31 cellular contexts compared by ENCODE assay signal in genomic region chr2:168782271-168782670, GRCh38. TPM values are rescaled to one million over a fixed set of nuclear protein-coding genes. Genes with fewer than 3 reads are reported as not detected.
"Had no signal": no experiment of that assay in that cellular context is flagged by ENCODE, and none has a peak within 500 bp of the region (broad histone marks: within the 10 kb centered on the region; RNA-seq: fewer than 3 reads in every experiment).

No MANE protein-coding gene starts in this region.

- H3K27ac Mint-ChIP-seq: naive thymus-derived CD8-positive, alpha-beta T cell; natural killer cell treated with Interleukin-12 subunit alpha and Interleukin-12 subunit beta and Interleukin-15 and Interleukin-18, amount 100 ng/mL, for 72 hours; nephron progenitor cell; progenitor cell of endocrine pancreas; stimulated activated memory B cell treated with anti-CD40 and anti-IgM and Interleukin-4, amounts not matched to agents 10 μg/mL and 1 μg/mL and 100 μg/mL, for 72 hours; stimulated activated naive CD8-positive, alpha-beta T cell treated with anti-CD3 and anti-CD28 coated beads, Interleukin-15, amount 100 ng/mL, for 72 hours had no signal

- H3K4me1 Mint-ChIP-seq: stimulated activated memory B cell treated with anti-CD40 and anti-IgM and Interleukin-4, amounts not matched to agents 10 μg/mL and 1 μg/mL and 100 μg/mL, for 72 hours; stimulated activated naive CD8-positive, alpha-beta T cell treated with anti-CD3 and anti-CD28 coated beads, Interleukin-15, amount 100 ng/mL, for 72 hours had no signal

- H3K4me3 ChIP-seq: pancreas, psoas muscle, right lobe of liver, sigmoid colon, suprapubic skin, testis, tibial nerve, upper lobe of left lung, vagina had no signal

- H3K36me3 ChIP-seq: neutrophil, pancreas, right lobe of liver, sigmoid colon, suprapubic skin, tibial nerve, upper lobe of left lung, vagina had no signal

- H3K27me3 Mint-ChIP-seq: naive thymus-derived CD8-positive, alpha-beta T cell; progenitor cell of endocrine pancreas; stimulated activated memory B cell treated with anti-CD40 and anti-IgM and Interleukin-4, amounts not matched to agents 10 μg/mL and 1 μg/mL and 100 μg/mL, for 72 hours; stimulated activated naive CD8-positive, alpha-beta T cell treated with anti-CD3 and anti-CD28 coated beads, Interleukin-15, amount 100 ng/mL, for 72 hours had no signal

- H3K9me3 Mint-ChIP-seq: natural killer cell treated with Interleukin-12 subunit alpha and Interleukin-12 subunit beta and Interleukin-15 and Interleukin-18, amount 100 ng/mL, for 72 hours; stimulated activated memory B cell treated with anti-CD40 and anti-IgM and Interleukin-4, amounts not matched to agents 10 μg/mL and 1 μg/mL and 100 μg/mL, for 72 hours; stimulated activated naive CD8-positive, alpha-beta T cell treated with anti-CD3 and anti-CD28 coated beads, Interleukin-15, amount 100 ng/mL, for 72 hours had no signal

- H3K36me3 Mint-ChIP-seq: natural killer cell treated with Interleukin-12 subunit alpha and Interleukin-12 subunit beta and Interleukin-15 and Interleukin-18, amount 100 ng/mL, for 72 hours; stimulated activated memory B cell treated with anti-CD40 and anti-IgM and Interleukin-4, amounts not matched to agents 10 μg/mL and 1 μg/mL and 100 μg/mL, for 72 hours had no signal

- FAIRE-seq: pancreas, small intestine, urothelium cell line had no signal

- H3K27ac ChIP-seq: neutrophil, psoas muscle, right lobe of liver, sigmoid colon, suprapubic skin, testis, tibial nerve, upper lobe of left lung, vagina had no signal

- H3K27me3 ChIP-seq: neutrophil, pancreas, right lobe of liver, sigmoid colon, suprapubic skin, testis, tibial nerve, upper lobe of left lung, vagina had no signal

- H3K4me3 Mint-ChIP-seq: naive thymus-derived CD8-positive, alpha-beta T cell; natural killer cell treated with Interleukin-12 subunit alpha and Interleukin-12 subunit beta and Interleukin-15 and Interleukin-18, amount 100 ng/mL, for 72 hours; nephron progenitor cell; neural crest cell; stimulated activated memory B cell treated with anti-CD40 and anti-IgM and Interleukin-4, amounts not matched to agents 10 μg/mL and 1 μg/mL and 100 μg/mL, for 72 hours; stimulated activated naive CD8-positive, alpha-beta T cell treated with anti-CD3 and anti-CD28 coated beads, Interleukin-15, amount 100 ng/mL, for 72 hours had no signal

- H3K9me3 ChIP-seq: neutrophil, pancreas, psoas muscle, right lobe of liver, sigmoid colon, suprapubic skin, testis, upper lobe of left lung, vagina had no signal

- ATAC-seq: naive thymus-derived CD8-positive, alpha-beta T cell; natural killer cell treated with Interleukin-12 subunit alpha and Interleukin-12 subunit beta and Interleukin-15 and Interleukin-18, amount 100 ng/mL, for 72 hours; pancreas; psoas muscle; right cardiac atrium; right lobe of liver; stimulated activated memory B cell treated with anti-CD40 and anti-IgM and Interleukin-4, amounts not matched to agents 10 μg/mL and 1 μg/mL and 100 μg/mL, for 72 hours; stimulated activated naive CD8-positive, alpha-beta T cell treated with anti-CD3 and anti-CD28 coated beads, Interleukin-15, amount 100 ng/mL, for 72 hours; stimulated activated naive CD8-positive, alpha-beta T cell treated with anti-CD3 and anti-CD28 coated beads, Interleukin-15, Interleukin-2, amounts not matched to agents 100 U/mL and 50 U/mL, for 24 hours had no signal

- H3K4me1 ChIP-seq: pancreas, psoas muscle, sigmoid colon, testis, tibial nerve, vagina had no signal

- DNase-seq: naive thymus-derived CD8-positive, alpha-beta T cell; nephron progenitor cell; nucleus accumbens; pancreas; posterior cingulate gyrus; psoas muscle; right cardiac atrium; right lobe of liver; sigmoid colon; small intestine; stimulated activated CD4-positive, alpha-beta T cell treated with anti-CD3 and anti-CD28 coated beads, Interleukin-15, amount 100 ng/mL, for 24 hours; stimulated activated CD4-positive, alpha-beta T cell treated with anti-CD3 and anti-CD28 coated beads, Interleukin-2, amount 100 ng/mL, for 24 hours; stimulated activated CD4-positive, alpha-beta T cell treated with anti-CD3 and anti-CD28 coated beads, Interleukin-2, amount 100 ng/mL, for 48 hours; stimulated activated CD4-positive, alpha-beta T cell treated with anti-CD3 and anti-CD28 coated beads, Interleukin-4, amount 100 ng/mL, for 24 hours; stimulated activated naive CD4-positive, alpha-beta T cell; stimulated activated naive CD8-positive, alpha-beta T cell treated with anti-CD3 and anti-CD28 coated beads, Interleukin-15, amount 100 ng/mL, for 72 hours; stimulated activated naive CD8-positive, alpha-beta T cell treated with anti-CD3 and anti-CD28 coated beads, Interleukin-15, Interleukin-2, amounts not matched to agents 100 U/mL and 50 U/mL, for 24 hours; substantia nigra; testis; trophoblast cell; upper lobe of left lung had no signal

RNA-seq across cellular contexts. Expression of gene NOSTRIN, which starts 20.2 kb away (rescaled TPM):
- total RNA-seq: natural killer cell treated with Interleukin-12 subunit alpha and Interleukin-12 subunit beta and Interleukin-15 and Interleukin-18, amount 100 ng/mL, for 72 hours; neural crest cell; osteocyte had no signal
- polyA plus RNA-seq: naive thymus-derived CD8-positive, alpha-beta T cell had no signal
